ENCODE assay signal across 31 cellular contexts in genomic region chr1:202013601-202014000, GRCh38. TPM values are rescaled to one million over a fixed set of nuclear protein-coding genes. Genes with fewer than 3 reads are reported as not detected.
DNase-seq lines count a peak whose midpoint lies in the region; ATAC-seq and TF ChIP-seq lines count a peak whose summit lies in the region.
"Had no signal": no experiment of that assay in that cellular context is flagged by ENCODE, and none has a peak within 500 bp of the region (broad histone marks: within the 10 kb centered on the region; RNA-seq: fewer than 3 reads in every experiment).

No MANE protein-coding gene starts in this region.

- no TSS peak for BruUV-seq in Calu3 (replicated peaks; lab: Mats Ljungman, UMichigan)

- no peak for TF ChIP-seq CTCF in Calu3 (IDR thresholded peaks at IDR 0.05; ENCODE audit: unreplicated experiment)
- TF ChIP-seq CTCF in mucosa of descending colon (IDR thresholded peaks at IDR 0.05) = no peak
- TF ChIP-seq CTCF in suprapubic skin (IDR thresholded peaks at IDR 0.05) = no peak

- H3K9me3 ChIP-seq in mucosa of descending colon (no peaks in the 10 kb centered on the region), suprapubic skin (no peaks in the 10 kb centered on the region)
- H3K9me3 ChIP-seq: BLaER1, gastrocnemius medialis, HAP-1, SJSA1, thoracic aorta had no signal

- peaks cover 97% of the 10 kb centered on the region for H3K36me3 Mint-ChIP-seq in Calu3 (ENCODE audit: insufficient read depth, unreplicated experiment)
- H3K36me3 Mint-ChIP-seq: activated naive CD4-positive, alpha-beta T cell treated with anti-CD3 and anti-CD28 coated beads, Interleukin-2, amount 10 ng/mL, durations not matched to agents 7 days and 5 days; natural killer cell treated with Interleukin-12 subunit alpha and Interleukin-12 subunit beta and Interleukin-15 and Interleukin-18, amount 100 ng/mL, for 72 hours had no signal

- H3K4me1 Mint-ChIP-seq in Calu3 (ENCODE audit: low read depth, unreplicated experiment) = peaks cover 61% of the 10 kb centered on the region
- H3K4me1 Mint-ChIP-seq: activated naive CD4-positive, alpha-beta T cell treated with anti-CD3 and anti-CD28 coated beads, Interleukin-2, amount 10 ng/mL, durations not matched to agents 7 days and 5 days had no signal

- in situ Hi-C loops in G401 (cut with HindIII; ENCODE audit: low sequenced_read_pairs) = loop anchor here (25.0 kb wide), 1 partner anchor 124 kb away; the partner anchor contains the start of gene ARL8A

- H3K4me3 ChIP-seq in mucosa of descending colon (peak overlapping the region; percentile 81), suprapubic skin (peak overlapping the region; percentile 34)
- H3K4me3 ChIP-seq: BLaER1, gastrocnemius medialis, HAP-1, K562, SJSA1, thoracic aorta had no signal

- H3K4me1 ChIP-seq in mucosa of descending colon (ENCODE audit: low read depth) (peaks cover 5% of the 10 kb centered on the region), suprapubic skin (peaks cover 28% of the 10 kb centered on the region)
- H3K4me1 ChIP-seq: gastrocnemius medialis, HAP-1 had no signal

- TF ChIP-seq POLR2A in suprapubic skin (IDR thresholded peaks at IDR 0.05) = no peak

- peak overlapping the region; percentile 89 for H3K27ac Mint-ChIP-seq in Calu3 (ENCODE audit: unreplicated experiment)
- H3K27ac Mint-ChIP-seq: activated naive CD4-positive, alpha-beta T cell treated with anti-CD3 and anti-CD28 coated beads, Interleukin-2, amount 10 ng/mL, durations not matched to agents 7 days and 5 days; endodermal cell; immature natural killer cell; natural killer cell treated with Interleukin-12 subunit alpha and Interleukin-12 subunit beta and Interleukin-15 and Interleukin-18, amount 100 ng/mL, for 72 hours; T-cell had no signal

- H3K27ac ChIP-seq in epithelial cell of prostate (peak overlapping the region; percentile 76), suprapubic skin (no peak overlapping the region)
- H3K27ac ChIP-seq: BLaER1, brain microvascular endothelial cell, gastrocnemius medialis, SJSA1, thoracic aorta had no signal

- H3K9me3 Mint-ChIP-seq in Calu3 (ENCODE audit: low read depth, unreplicated experiment) = no peaks in the 10 kb centered on the region
- H3K9me3 Mint-ChIP-seq: activated naive CD4-positive, alpha-beta T cell treated with anti-CD3 and anti-CD28 coated beads, Interleukin-2, amount 10 ng/mL, durations not matched to agents 7 days and 5 days; endodermal cell; immature natural killer cell; natural killer cell treated with Interleukin-12 subunit alpha and Interleukin-12 subunit beta and Interleukin-15 and Interleukin-18, amount 100 ng/mL, for 72 hours; T-cell had no signal

- peak; percentile 35 for DNase-seq in Calu3
- DNase-seq in epithelial cell of prostate (ENCODE audit: low read depth, low spot score) = no peak
- peak in 2 of 3 donors; percentile 48 to 73 for DNase-seq in mucosa of descending colon
- no peak for DNase-seq in suprapubic skin (ENCODE audit: low spot score in 2 of 2)
- no peak for DNase-seq in G401 (ENCODE audit: low spot score)
- no peak for DNase-seq in cardiac septum (ENCODE audit: low spot score)
- no peak for DNase-seq in retina
- DNase-seq: activated CD4-positive, alpha-beta T cell treated with anti-CD3 and anti-CD28 coated beads, Interleukin-2, amount 50 U/mL, for 4 hours; activated naive CD4-positive, alpha-beta T cell treated with anti-CD3 and anti-CD28 coated beads, Interleukin-2, amount 10 ng/mL, durations not matched to agents 7 days and 5 days; brain microvascular endothelial cell; DND-41; endodermal cell; gastrocnemius medialis; hippocampal formation; immature natural killer cell; NCI-H1105; NCI-H226; NCI-H69; right cardiac atrium; stimulated activated CD4-positive, alpha-beta T cell treated with anti-CD3 and anti-CD28 coated beads, Interleukin-12 subunit alpha, Interleukin-12 subunit beta, amount 100 ng/mL, for 4 hours; stimulated activated naive CD4-positive, alpha-beta T cell treated with Interleukin-2 at 50 U/mL for 16 hours; T-cell had no signal

- intact Hi-C loops in Calu3 (cut with micrococcal nuclease; ENCODE audit: unreplicated experiment) = no loop called here
- intact Hi-C loops in mucosa of descending colon (cut with DNase I, micrococcal nuclease) = no loop called here
- intact Hi-C loops in cardiac septum (cut with DNase I) = no loop called here

- no peaks in the 10 kb centered on the region for H3K27me3 ChIP-seq in suprapubic skin
- H3K27me3 ChIP-seq: BLaER1, brain microvascular endothelial cell, gastrocnemius medialis, SJSA1 had no signal

- WGBS in suprapubic skin = 90% methylated on average over 10 of the region's 11 CpGs

- no peak for ATAC-seq in mucosa of descending colon
- ATAC-seq in HG02970 (IDR thresholded peaks at IDR 0.05; ENCODE audit: low FRiP score, unreplicated experiment) = no peak
- ATAC-seq: gastrocnemius medialis; K562; natural killer cell treated with Interleukin-12 subunit alpha and Interleukin-12 subunit beta and Interleukin-15 and Interleukin-18, amount 100 ng/mL, for 72 hours; right cardiac atrium; T-cell had no signal

- TF ChIP-seq EP300 in suprapubic skin (IDR thresholded peaks at IDR 0.05) = no peak

- CTCF ChIA-PET in Calu3 (lab: Charles Lee) = interaction anchor here (1.9 to 5.3 kb wide), 2 partner anchors 94 to 100 kb away, joined by 4 to 27 read pairs; no protein-coding TSS in a partner anchor

- H3K4me3 Mint-ChIP-seq in Calu3 (ENCODE audit: low read depth, unreplicated experiment) = peak overlapping the region; percentile 92
- H3K4me3 Mint-ChIP-seq: activated naive CD4-positive, alpha-beta T cell treated with anti-CD3 and anti-CD28 coated beads, Interleukin-2, amount 10 ng/mL, durations not matched to agents 7 days and 5 days; endodermal cell; immature natural killer cell; natural killer cell treated with Interleukin-12 subunit alpha and Interleukin-12 subunit beta and Interleukin-15 and Interleukin-18, amount 100 ng/mL, for 72 hours; T-cell had no signal

- no peaks in the 10 kb centered on the region for H3K27me3 Mint-ChIP-seq in Calu3 (ENCODE audit: unreplicated experiment)

- H3K36me3 ChIP-seq in mucosa of descending colon (ENCODE audit: low read depth) (no peaks in the 10 kb centered on the region), suprapubic skin (peaks cover 16% of the 10 kb centered on the region)
- H3K36me3 ChIP-seq: BLaER1, brain microvascular endothelial cell, gastrocnemius medialis, HAP-1, SJSA1, thoracic aorta had no signal

RNA-seq across cellular contexts. Expression of gene ELF3, which starts 3.2 kb away (rescaled TPM):
- total RNA-seq in Calu3 (2022) (830 and 907 TPM in 2 replicates), mucosa of descending colon (1,000 to 10,000 TPM in 2 of 3 donors, 100 to 1,000 TPM in 1; 623 to 1,741 (median 1,105) TPM), suprapubic skin (10 to 100 TPM; 10.8 to 39.9 (median 26.7) TPM), cardiac septum (2.0 TPM)
- 3.4 and 3.8 TPM in 2 replicates for total RNA-seq in G401 (2014; rRNA removed; shearing (Covaris generic))
- total RNA-seq: HT1080, RPMI7951 had no signal

RNA-seq across cellular contexts. Expression of gene RNPEP, which starts 31.2 kb away (rescaled TPM):
- total RNA-seq in Calu3 (2022) (86.1 and 91.6 TPM in 2 replicates), mucosa of descending colon (100 to 1,000 TPM in 2 of 3 donors, 10 to 100 TPM in 1; 71.5 to 151 (median 132) TPM), suprapubic skin (100 to 1,000 TPM in 1 of 4 donors, 10 to 100 TPM in 3; 53.3 to 107 (median 74.1) TPM), cardiac septum (17.4 TPM)
- total RNA-seq in G401 (2014; rRNA removed; shearing (Covaris generic)) = 60.2 and 79.5 TPM in 2 replicates

RNA-seq across cellular contexts. Expression of gene TIMM17A, which starts 58.3 kb away (rescaled TPM):
- 78.5 and 85.3 TPM in 2 replicates for total RNA-seq in Calu3 (2022)
- total RNA-seq in mucosa of descending colon = 10 to 100 TPM; 41.1 to 59.5 (median 49.9) TPM
- 10 to 100 TPM; 18.8 to 24.8 (median 21.3) TPM for total RNA-seq in suprapubic skin
- 71.1 and 85.0 TPM in 2 replicates for total RNA-seq in G401 (2014; rRNA removed; shearing (Covaris generic))
- total RNA-seq in cardiac septum = 79.1 TPM

Comparison
In these comparisons a context has a peak if more than half of its experiments do, and no peak if none do; other contexts are left out.
1. DNase-seq: peak in Calu3 (single experiment) and mucosa of descending colon (2 of 3); none in epithelial cell of prostate (single experiment), suprapubic skin (0 of 2), G401 (single experiment), cardiac septum (single experiment) and retina (single experiment).
2. RNA of gene ELF3, which starts 3.2 kb away (total RNA-seq): 623 to 1,741 TPM in mucosa of descending colon and 830 to 907 TPM in Calu3; 10.8 to 39.9 TPM in suprapubic skin, 3.4 to 3.8 TPM in G401 and 2.0 TPM in cardiac septum (single experiment); every median in the first group is over 10 times any median in the second.